Comparison of ENCODE assay signal across 1 cellular context in genomic region chr5:43039468-43040286, GRCh38.
TF ChIP-seq lines count a peak whose summit lies in the region.

No MANE protein-coding gene starts in this region.

TF ChIP-seq in K562, 482 proteins besides CTCF, POLR2A, EP300 and RAD21 (continued from another document and continues in another):
- TF ChIP-seq ZBTB11 (CRISPR knock-in tag; IDR thresholded peaks at IDR 0.05) (peak in 1 of 3 experiments; percentile 41; a peak in 1 of 6 replicates), ASH1L (IDR thresholded peaks at IDR 0.05; ENCODE audit: borderline replicate concordance, low read depth, partially characterized antibody) (peak; percentile 43), RNF2 (IDR thresholded peaks at IDR 0.05) (peak; percentile 37; the same call in 1 of the 2 replicates), ZNF444 (CRISPR knock-in tag; IDR thresholded peaks at IDR 0.05) (no peak), NR0B1 (IDR thresholded peaks at IDR 0.05; ENCODE audit: partially characterized antibody) (no peak), ZNF589 (CRISPR knock-in tag; IDR thresholded peaks at IDR 0.05; ENCODE audit: low read depth) (0 out of 2 replicates have a peak, but pooled peaks have one; percentile 26), ZNF592 (IDR thresholded peaks at IDR 0.05) (peak; percentile 18; the same call in 1 of the 2 replicates), BCLAF1 (IDR thresholded peaks at IDR 0.05; ENCODE audit: borderline replicate concordance in 1 of 2, control insufficient read depth in 1 of 2, low read depth in 2 of 2, low read length in 1 of 2) (no peak), SREBF2 (CRISPR knock-in tag; IDR thresholded peaks at IDR 0.05) (no peak), KAT8 (IDR thresholded peaks at IDR 0.05; ENCODE audit: low read depth) (0 out of 2 replicates have a peak, but pooled peaks have one; percentile 24), NR1H2 (CRISPR knock-in tag; IDR thresholded peaks at IDR 0.05) (no peak), ZNF212 (CRISPR knock-in tag; IDR thresholded peaks at IDR 0.05) (no peak), ZNF384 (IDR thresholded peaks at IDR 0.05; ENCODE audit: low read depth, low read length) (no peak), SRSF3 (IDR thresholded peaks at IDR 0.05; ENCODE audit: insufficient read depth, low read length) (no peak), FOS (IDR thresholded peaks at IDR 0.05; ENCODE audit: extremely low read depth, insufficient read length) (no peak), ZNF639 (CRISPR knock-in tag; conservative IDR thresholded peaks at IDR 0.05 in 1 of 2, IDR thresholded peaks at IDR 0.05 in 1 of 2) (no peak), VEZF1 (CRISPR knock-in tag; IDR thresholded peaks at IDR 0.05) (0 out of 2 replicates have a peak, but pooled peaks have one; percentile 30), U2AF2 (optimal IDR thresholded peaks at IDR 0.05; ENCODE audit: low read depth, low read length) (no peak), BCL6 (CRISPR knock-in tag; IDR thresholded peaks at IDR 0.05) (no peak), ZNF121 (CRISPR knock-in tag; conservative IDR thresholded peaks at IDR 0.05) (no peak), IRF9 (tag; IDR thresholded peaks at IDR 0.05) (no peak), ZNF165 (CRISPR knock-in tag; IDR thresholded peaks at IDR 0.05; ENCODE audit: borderline replicate concordance) (0 out of 2 replicates have a peak, but pooled peaks have one; percentile 36), MAFK (IDR thresholded peaks at IDR 0.05; ENCODE audit: low read length) (no peak), SMARCC2 (IDR thresholded peaks at IDR 0.05; ENCODE audit: low read depth) (0 out of 2 replicates have a peak, but pooled peaks have one; percentile 14), IRF1 (CRISPR knock-in tag; IDR thresholded peaks at IDR 0.05; ENCODE audit: borderline replicate concordance) (no peak), DMBX1 (CRISPR knock-in tag; IDR thresholded peaks at IDR 0.05; ENCODE audit: borderline replicate concordance) (no peak), NUFIP1 (IDR thresholded peaks at IDR 0.05; ENCODE audit: partially characterized antibody) (no peak), ETV6 (IDR thresholded peaks at IDR 0.05; ENCODE audit: borderline replicate concordance in 1 of 2, low read depth in 2 of 2, low read length in 1 of 2) (peak in 1 of 2 experiments; percentile 77; a peak in 2 of 4 replicates), ETV6 (CRISPR knock-in tag; IDR thresholded peaks at IDR 0.05; ENCODE audit: borderline replicate concordance) (no peak), ZBTB9 (CRISPR knock-in tag; IDR thresholded peaks at IDR 0.05) (no peak), ZBTB34 (CRISPR knock-in tag; IDR thresholded peaks at IDR 0.05) (no peak), IFI16 (CRISPR knock-in tag; IDR thresholded peaks at IDR 0.05) (no peak), E2F8 (IDR thresholded peaks at IDR 0.05; ENCODE audit: low read depth, partially characterized antibody) (no peak)
